ENCODE assay signal across 8 cellular contexts in genomic region chr1:186193224-186193623, GRCh38.
"Had no signal": no experiment of that assay in that cellular context is flagged by ENCODE, and none has a peak within 500 bp of the region (broad histone marks: within the 10 kb centered on the region; RNA-seq: fewer than 3 reads in every experiment).

No MANE protein-coding gene starts in this region.

- H3K27ac Mint-ChIP-seq: GM23338, H9 had no signal

- H3K4me2 ChIP-seq: GM23338, KMS-11 had no signal

- H3K9me3 Mint-ChIP-seq: GM23338, H9 had no signal

- H3K9ac ChIP-seq: KMS-11 had no signal

- ATAC-seq: GM23338 had no signal

- H3K4me3 Mint-ChIP-seq: GM23338, H9 had no signal

- DNase-seq: H9, HCEC 1CT, KBM-7 had no signal

- H2AFZ ChIP-seq: GM23338 had no signal

- H3K4me3 ChIP-seq: GM23338 had no signal

- FAIRE-seq: H1, H54, HTR-8/SVneo had no signal

- H3K4me1 Mint-ChIP-seq: GM23338, H9 had no signal
